ENCODE assay signal across 8 cellular contexts in genomic region chr1:26584022-26584485, GRCh38. TPM values are rescaled to one million over a fixed set of nuclear protein-coding genes. Genes with fewer than 3 reads are reported as not detected.
DNase-seq lines count a peak whose midpoint lies in the region; ATAC-seq lines count a peak whose summit lies in the region.

No MANE protein-coding gene starts in this region.

- DNase-seq in NCI-H82 (lab: John Stamatoyannopoulos, UW) (peak; percentile 65), NCI-H82 treated with DMSO at 0.1 percent for 48 hours (lab: John Stamatoyannopoulos, UW; ENCODE audit: unreplicated experiment) (no peak), NOMO-1 treated with dmso at 0.1 percent for 144 hours (lab: John Stamatoyannopoulos, UW; ENCODE audit: unreplicated experiment) (peak; percentile 8), T-cell (no peak), head of caudate nucleus (no peak)
- no peak for DNase-seq in activated naive CD8-positive, alpha-beta T cell treated with anti-CD3 and anti-CD28 coated beads, Interleukin-2, amount 10 ng/mL, durations not matched to agents 7 days and 5 days
- peak; percentile 44 to 49 for DNase-seq in stimulated activated CD4-positive, alpha-beta T cell treated with anti-CD3 and anti-CD28 coated beads, Interleukin-4, amount 100 ng/mL, for 48 hours (ENCODE audit: low read depth in 2 of 2)

- POLR2A ChIA-PET in activated naive CD8-positive, alpha-beta T cell treated with anti-CD3 and anti-CD28 coated beads, Interleukin-2, amount 10 ng/mL, durations not matched to agents 7 days and 5 days (lab: Charles Lee), result interaction anchor here (0.5 kb wide), 1 partner anchor 110 kb away, joined by 4 read pairs; no protein-coding TSS in a partner anchor
- POLR2A ChIA-PET in T-cell (lab: Charles Lee), result no interaction called here

- no peaks in the 10 kb centered on the region for H3K36me3 Mint-ChIP-seq in activated naive CD8-positive, alpha-beta T cell treated with anti-CD3 and anti-CD28 coated beads, Interleukin-2, amount 10 ng/mL, durations not matched to agents 7 days and 5 days
- peaks cover 2% of the 10 kb centered on the region for H3K36me3 Mint-ChIP-seq in T-cell

- no peaks in the 10 kb centered on the region for H3K9me3 Mint-ChIP-seq in activated naive CD8-positive, alpha-beta T cell treated with anti-CD3 and anti-CD28 coated beads, Interleukin-2, amount 10 ng/mL, durations not matched to agents 7 days and 5 days
- H3K9me3 Mint-ChIP-seq in T-cell, result peaks cover 0 to 4% (median 0%) of the 10 kb centered on the region in 3 donors

- no peak overlapping the region for H3K4me3 Mint-ChIP-seq in activated naive CD8-positive, alpha-beta T cell treated with anti-CD3 and anti-CD28 coated beads, Interleukin-2, amount 10 ng/mL, durations not matched to agents 7 days and 5 days
- no peak overlapping the region for H3K4me3 Mint-ChIP-seq in T-cell

- CTCF ChIA-PET in T-cell (lab: Charles Lee), result interaction anchor here in 1 of 2 donors (0.5 to 1.7 kb wide), 4 partner anchors 94 to 414 kb away, joined by 3 to 5 read pairs (median 3); partner anchors contain the start of gene CEP85

- H3K4me1 Mint-ChIP-seq in activated naive CD8-positive, alpha-beta T cell treated with anti-CD3 and anti-CD28 coated beads, Interleukin-2, amount 10 ng/mL, durations not matched to agents 7 days and 5 days, result peaks cover 14% of the 10 kb centered on the region
- peaks cover 0 to 9% (median 6%) of the 10 kb centered on the region in 3 donors for H3K4me1 Mint-ChIP-seq in T-cell

- no peak overlapping the region for H3K27ac Mint-ChIP-seq in activated naive CD8-positive, alpha-beta T cell treated with anti-CD3 and anti-CD28 coated beads, Interleukin-2, amount 10 ng/mL, durations not matched to agents 7 days and 5 days
- H3K27ac Mint-ChIP-seq in T-cell, result no peak overlapping the region

- ATAC-seq in activated naive CD8-positive, alpha-beta T cell treated with anti-CD3 and anti-CD28 coated beads, Interleukin-2, amount 10 ng/mL, durations not matched to agents 7 days and 5 days (ENCODE audit: low read depth), result peak; percentile 34
- ATAC-seq in T-cell (replicated peaks in 1 of 4), result no peak
- ATAC-seq in HG03135 (IDR thresholded peaks at IDR 0.05; ENCODE audit: unreplicated experiment), result no peak

- intact Hi-C loops in head of caudate nucleus (cut with DNase I), result no loop called here

- H3K27me3 Mint-ChIP-seq in activated naive CD8-positive, alpha-beta T cell treated with anti-CD3 and anti-CD28 coated beads, Interleukin-2, amount 10 ng/mL, durations not matched to agents 7 days and 5 days, result no peaks in the 10 kb centered on the region
- no peaks in the 10 kb centered on the region for H3K27me3 Mint-ChIP-seq in T-cell

RNA-seq across cellular contexts. Expression of gene RPS6KA1, which starts 54.5 kb away (rescaled TPM):
- 100 to 1,000 TPM; 138 to 153 TPM for total RNA-seq in activated naive CD8-positive, alpha-beta T cell treated with anti-CD3 and anti-CD28 coated beads, Interleukin-2, amount 10 ng/mL, durations not matched to agents 7 days and 5 days
- total RNA-seq in T-cell, result 100 to 1,000 TPM in 3 of 5 donors, 10 to 100 TPM in 2; 85.8 to 123 (median 101) TPM

Comparison
In these comparisons a context has a peak if more than half of its experiments do, and no peak if none do; other contexts are left out.
1. DNase-seq: peak in NCI-H82 (single experiment), NOMO-1 treated with dmso at 0.1 percent for 144 hours (single experiment) and stimulated activated CD4-positive, alpha-beta T cell treated with anti-CD3 and anti-CD28 coated beads, Interleukin-4, amount 100 ng/mL, for 48 hours (2 of 2); none in NCI-H82 treated with DMSO at 0.1 percent for 48 hours (single experiment), activated naive CD8-positive, alpha-beta T cell treated with anti-CD3 and anti-CD28 coated beads, Interleukin-2, amount 10 ng/mL, durations not matched to agents 7 days and 5 days (single experiment), T-cell (0 of 34) and head of caudate nucleus (0 of 42).